Comparison of ENCODE assay signal across 13 cellular contexts in genomic region chr6:139407718-139408222, GRCh38. TPM values are rescaled to one million over a fixed set of nuclear protein-coding genes. Genes with fewer than 3 reads are reported as not detected.
A peak's percentile ranks its signal among the peaks of the same experiment; 100 is the strongest.
DNase-seq lines count a peak whose midpoint lies in the region; ATAC-seq and TF ChIP-seq lines count a peak whose summit lies in the region.
"Had no signal": no experiment of that assay in that cellular context is flagged by ENCODE, and none has a peak within 500 bp of the region (broad histone marks: within the 10 kb centered on the region; RNA-seq: fewer than 3 reads in every experiment).

No MANE protein-coding gene starts in this region.

- H3K9me2 ChIP-seq in GM23248 (ENCODE audit: insufficient read depth), result no peaks in the 10 kb centered on the region; the same call in 1 of the 2 replicates

- no peaks in the 10 kb centered on the region for H3K36me3 ChIP-seq in GM23248 (ENCODE audit: low read depth)
- H3K36me3 ChIP-seq: spleen had no signal

- H3K79me2 ChIP-seq in GM23248 (ENCODE audit: insufficient read depth), result peaks cover 11% of the 10 kb centered on the region; the same call in 1 of the 2 replicates

- peak overlapping the region; percentile 89 for H3K27ac ChIP-seq in GM23248
- H3K27ac ChIP-seq in substantia nigra (ENCODE audit: low read depth, low read length, poor library complexity, severe bottlenecking), result no peak overlapping the region
- H3K27ac ChIP-seq: spleen had no signal

- H4K20me1 ChIP-seq in GM23248 (ENCODE audit: insufficient read depth), result no peaks in the 10 kb centered on the region

- peak overlapping the region; percentile 58 for H3K9ac ChIP-seq in GM23248

- DNase-seq in GM23248 (peak; percentile 94), fibroblast of the conjunctiva (ENCODE audit: low read depth) (peak; percentile 47), skeletal muscle cell (ENCODE audit: low read depth) (peak; percentile 91), SK-N-DZ (ENCODE audit: low spot score) (no peak), substantia nigra (lab: John Stamatoyannopoulos, UW) (no peak)
- DNase-seq: activated B cell treated with CpG ODN at 0.5 μM for 24 hours, foreskin melanocyte, GOT3, NCI-H1105, spleen had no signal

- in situ Hi-C loops in GM23248 (cut with MboI), result no loop called here

- no peak overlapping the region for H2AFZ ChIP-seq in GM23248

- peaks cover 38% of the 10 kb centered on the region for H3F3A ChIP-seq in GM23248 (ENCODE audit: insufficient read depth)

- no peaks in the 10 kb centered on the region for H3K9me3 ChIP-seq in GM23248 (ENCODE audit: low read depth)

- ATAC-seq in SK-N-SH treated with all-trans-retinoic acid at 6 μM for 48 hours (peak; percentile 79), HG02798 (IDR thresholded peaks at IDR 0.05; ENCODE audit: poor library complexity, unreplicated experiment) (no peak), HG02759 (IDR thresholded peaks at IDR 0.05; ENCODE audit: unreplicated experiment) (no peak)

- no peaks in the 10 kb centered on the region for H3K27me3 ChIP-seq in GM23248 (replicated peaks; ENCODE audit: insufficient read depth)
- H3K27me3 ChIP-seq: spleen had no signal

- H3K4me2 ChIP-seq in GM23248 (ENCODE audit: unreplicated experiment), result peak overlapping the region; percentile 41

- WGBS in GM23248 (ENCODE audit: low coverage in 1 of 2, low lambda C conversion rate in 2 of 2, missing lambda C conversion rate in 2 of 2), 2 experiments, result 0% methylated on average over 4 of the region's 4 CpGs

- H3K4me3 ChIP-seq in GM23248 (peak overlapping the region; percentile 25; the same call in 1 of the 2 replicates), skeletal muscle cell (ENCODE audit: low read depth, low read length) (no peak overlapping the region)
- H3K4me3 ChIP-seq: spleen had no signal

- H3K4me1 ChIP-seq in GM23248 (ENCODE audit: insufficient read depth), result peaks cover 42% of the 10 kb centered on the region
- H3K4me1 ChIP-seq: spleen had no signal

TF ChIP-seq in SK-N-SH treated with all-trans-retinoic acid at 6 μM for 48 hours, 23 proteins besides CTCF, POLR2A, EP300 and RAD21:
- TF ChIP-seq ESRRG (CRISPR knock-in tag; IDR thresholded peaks at IDR 0.05) (no peak), CSRNP3 (CRISPR knock-in tag; IDR thresholded peaks at IDR 0.05) (no peak), ZC3H10 (CRISPR knock-in tag; IDR thresholded peaks at IDR 0.05) (peak; percentile 70), SNAI2 (CRISPR knock-in tag; IDR thresholded peaks at IDR 0.05) (no peak), RARB (CRISPR knock-in tag; IDR thresholded peaks at IDR 0.05) (no peak), TOX (CRISPR knock-in tag; IDR thresholded peaks at IDR 0.05; ENCODE audit: borderline replicate concordance) (peak; percentile 72; the same call in 1 of the 2 replicates), GLIS3 (CRISPR knock-in tag; IDR thresholded peaks at IDR 0.05) (no peak), BACH2 (CRISPR knock-in tag; IDR thresholded peaks at IDR 0.05; ENCODE audit: borderline replicate concordance) (no peak)
TF ChIP-seq in SK-N-SH treated with all-trans-retinoic acid at 6 μM for 48 hours: peak in this region for 2.

RNA-seq across cellular contexts. Expression of gene CITED2, which starts 33.3 kb away (rescaled TPM):
- total RNA-seq in GM23248 (2014; rRNA removed; shearing (Covaris generic)), result 1,051 and 1,192 TPM in 2 replicates
- polyA plus RNA-seq in GM23248 (2016; fragmentation: Nextera tagmentation; extraction: Ambion mirVana), result 644 and 672 TPM in 2 replicates
- polyA plus RNA-seq in SK-N-DZ (2014; cell fraction: cytosol; rRNA removed), result 23.8 and 28.0 TPM in 2 replicates
- polyA plus RNA-seq in SK-N-DZ (2014; cell fraction: nucleus; rRNA removed), result 11.1 and 19.5 TPM in 2 replicates

Comparison
In these comparisons a context has a peak if more than half of its experiments do, and no peak if none do; other contexts are left out.
1. DNase-seq: peak in GM23248 (single experiment), fibroblast of the conjunctiva (single experiment) and skeletal muscle cell (single experiment); none in SK-N-DZ (single experiment) and substantia nigra (0 of 49).